Comparison of ENCODE assay signal across 8 cellular contexts in the genomic region with DNA sequence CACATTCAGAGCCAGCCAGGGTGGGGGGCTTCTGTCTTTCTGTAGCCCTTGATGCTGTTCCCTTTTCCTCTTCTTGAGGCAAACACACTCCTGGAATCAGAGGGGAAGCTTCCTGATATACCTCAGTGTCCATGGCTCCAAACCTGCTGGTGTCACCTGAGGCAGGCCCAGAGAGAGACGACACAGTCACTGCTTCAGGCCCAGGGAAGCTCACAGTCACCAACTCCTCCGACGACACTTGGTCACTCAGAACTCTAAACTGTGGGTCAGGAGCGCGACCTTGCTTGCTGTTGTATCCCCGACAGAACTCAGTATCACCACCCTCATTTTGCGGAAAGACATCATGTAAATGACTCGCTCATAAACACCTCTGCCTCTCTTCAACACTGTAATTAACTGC. TPM values are rescaled to one million over a fixed set of nuclear protein-coding genes. Genes with fewer than 3 reads are reported as not detected.
DNase-seq lines count a peak whose midpoint lies in the region; ATAC-seq and TF ChIP-seq lines count a peak whose summit lies in the region.

No MANE protein-coding gene starts in this region.

- no peaks in the 10 kb centered on the region for H3K9me3 ChIP-seq in suprapubic skin

- peaks cover 25% of the 10 kb centered on the region for H3K36me3 ChIP-seq in suprapubic skin

- intact Hi-C loops in activated CD4-positive, alpha-beta T cell treated with anti-CD3 and anti-CD28 coated beads for 36 hours (cut with DNase I, micrococcal nuclease): loop anchor here (1.0 to 5.0 kb wide), 5 partner anchors 44 to 255 kb away; a partner anchor contains a TSS

- H3K36me3 Mint-ChIP-seq in activated CD4-positive, alpha-beta T cell treated with anti-CD3 and anti-CD28 coated beads for 36 hours (ENCODE audit: low read depth): peaks cover 30% of the 10 kb centered on the region
- peaks cover 9% of the 10 kb centered on the region for H3K36me3 Mint-ChIP-seq in activated naive CD8-positive, alpha-beta T cell
- H3K36me3 Mint-ChIP-seq in immature natural killer cell: peaks cover 0 to 6% (median 5%) of the 10 kb centered on the region in 3 donors

- H3K4me1 ChIP-seq in suprapubic skin: peaks cover 26% of the 10 kb centered on the region

- H3K4me1 Mint-ChIP-seq in activated CD4-positive, alpha-beta T cell treated with anti-CD3 and anti-CD28 coated beads for 36 hours: peaks cover 26% of the 10 kb centered on the region
- H3K4me1 Mint-ChIP-seq in activated naive CD8-positive, alpha-beta T cell (ENCODE audit: low read depth): peaks cover 28% of the 10 kb centered on the region
- H3K4me1 Mint-ChIP-seq in immature natural killer cell: peaks cover 30 to 34% of the 10 kb centered on the region in 2 donors

- 86% methylated on average over 8 of the region's 8 CpGs for whole genome bisulfite sequencing in suprapubic skin

- no peaks in the 10 kb centered on the region for H3K27me3 Mint-ChIP-seq in activated CD4-positive, alpha-beta T cell treated with anti-CD3 and anti-CD28 coated beads for 36 hours
- H3K27me3 Mint-ChIP-seq in activated naive CD8-positive, alpha-beta T cell: no peaks in the 10 kb centered on the region
- H3K27me3 Mint-ChIP-seq in immature natural killer cell (ENCODE audit: low read depth in 3 of 3): peaks cover 9 to 13% (median 13%) of the 10 kb centered on the region in 3 donors

- H3K27ac Mint-ChIP-seq in activated CD4-positive, alpha-beta T cell treated with anti-CD3 and anti-CD28 coated beads for 36 hours: peak overlapping the region; percentile 89
- peak overlapping the region; percentile 97 for H3K27ac Mint-ChIP-seq in activated naive CD8-positive, alpha-beta T cell
- peak overlapping the region; percentile 87 to 96 (median 92) for H3K27ac Mint-ChIP-seq in immature natural killer cell

- H3K4me3 ChIP-seq in suprapubic skin: peak overlapping the region; percentile 99

- peak overlapping the region; percentile 78 for H3K4me3 Mint-ChIP-seq in activated CD4-positive, alpha-beta T cell treated with anti-CD3 and anti-CD28 coated beads for 36 hours
- peak overlapping the region; percentile 93 for H3K4me3 Mint-ChIP-seq in activated naive CD8-positive, alpha-beta T cell
- peak overlapping the region; percentile 88 to 94 (median 90) for H3K4me3 Mint-ChIP-seq in immature natural killer cell

- no peak overlapping the region for H3K27ac ChIP-seq in suprapubic skin

- no peaks in the 10 kb centered on the region for H3K9me3 Mint-ChIP-seq in activated CD4-positive, alpha-beta T cell treated with anti-CD3 and anti-CD28 coated beads for 36 hours (ENCODE audit: low read depth)
- H3K9me3 Mint-ChIP-seq in activated naive CD8-positive, alpha-beta T cell (ENCODE audit: low read depth): no peaks in the 10 kb centered on the region
- H3K9me3 Mint-ChIP-seq in immature natural killer cell: no peaks in the 10 kb centered on the region

- CTCF ChIA-PET in activated CD4-positive, alpha-beta T cell treated with anti-CD3 and anti-CD28 coated beads for 36 hours (lab: Charles Lee): interaction anchor here (0.7 to 1.2 kb wide), 4 partner anchors 34 to 146 kb away, joined by 3 to 4 read pairs (median 4); a partner anchor contains a TSS

- POLR2A ChIA-PET in activated CD4-positive, alpha-beta T cell treated with anti-CD3 and anti-CD28 coated beads for 36 hours (lab: Charles Lee): interaction anchor here (1.0 to 1.4 kb wide), 3 partner anchors 159 to 390 kb away, joined by 3 to 6 read pairs (median 3); a partner anchor contains a TSS

- TF ChIP-seq EP300 in suprapubic skin (IDR thresholded peaks at IDR 0.05): no peak

- ATAC-seq in activated CD4-positive, alpha-beta T cell treated with anti-CD3 and anti-CD28 coated beads for 36 hours: no peak

- no peak for TF ChIP-seq POLR2A in suprapubic skin (IDR thresholded peaks at IDR 0.05)

- DNase-seq in activated CD4-positive, alpha-beta T cell treated with anti-CD3 and anti-CD28 coated beads for 36 hours: no peak
- no peak for DNase-seq in activated CD4-positive, alpha-beta T cell treated with anti-CD3 and anti-CD28 coated beads, Interleukin-2, amount 50 U/mL, for 4 hours
- no peak for DNase-seq in immature natural killer cell
- DNase-seq in suprapubic skin (ENCODE audit: low spot score in 2 of 2): no peak
- no peak for DNase-seq in cortex of kidney (lab: John Stamatoyannopoulos, UW)
- no peak for DNase-seq in DMS53 (lab: John Stamatoyannopoulos, UW)
- DNase-seq in SKM-1 treated with dmso at 0.1 percent for 144 hours (lab: John Stamatoyannopoulos, UW; ENCODE audit: unreplicated experiment): no peak

- H3K27me3 ChIP-seq in suprapubic skin: no peaks in the 10 kb centered on the region

- TF ChIP-seq CTCF in suprapubic skin (IDR thresholded peaks at IDR 0.05): no peak

RNA-seq across cellular contexts. Expression of a gene that starts 1.1 kb away (rescaled TPM):
- total RNA-seq in activated CD4-positive, alpha-beta T cell treated with anti-CD3 and anti-CD28 coated beads for 36 hours: 10 to 100 TPM; 61.8 to 71.2 TPM
- 10 to 100 TPM in 2 of 3 donors, 1 to 10 TPM in 1; 8.4 to 29.2 (median 18.6) TPM for polyA plus RNA-seq in immature natural killer cell
- total RNA-seq in suprapubic skin: 100 to 1,000 TPM in 3 of 4 donors, 10 to 100 TPM in 1; 90.5 to 196 (median 171) TPM

RNA-seq across cellular contexts. Expression of a gene that starts 6.3 kb away (rescaled TPM):
- 10 to 100 TPM; 63.9 to 70.8 TPM for total RNA-seq in activated CD4-positive, alpha-beta T cell treated with anti-CD3 and anti-CD28 coated beads for 36 hours
- polyA plus RNA-seq in immature natural killer cell: 10 to 100 TPM; 33.9 to 51.4 (median 36.8) TPM
- 10 to 100 TPM in 1 of 4 donors, 1 to 10 TPM in 3; 7.2 to 13.6 (median 7.8) TPM for total RNA-seq in suprapubic skin

RNA-seq across cellular contexts. Expression of a gene that starts 18.9 kb away (rescaled TPM):
- total RNA-seq in activated CD4-positive, alpha-beta T cell treated with anti-CD3 and anti-CD28 coated beads for 36 hours: 10 to 100 TPM; 54.9 to 56.6 TPM
- polyA plus RNA-seq in immature natural killer cell: 10 to 100 TPM; 38.9 to 84.4 (median 40.0) TPM
- total RNA-seq in suprapubic skin: 10 to 100 TPM; 10.1 to 14.4 (median 13.4) TPM

RNA-seq across cellular contexts. Expression of a gene that starts 34.3 kb away (rescaled TPM):
- 10 to 100 TPM; 21.6 to 33.2 TPM for total RNA-seq in activated CD4-positive, alpha-beta T cell treated with anti-CD3 and anti-CD28 coated beads for 36 hours
- polyA plus RNA-seq in immature natural killer cell: 1 to 10 TPM; 3.8 to 5.9 (median 4.6) TPM
- 10 to 100 TPM; 27.4 to 36.2 (median 32.6) TPM for total RNA-seq in suprapubic skin

RNA-seq across cellular contexts. Expression of a gene that starts 43.9 kb away (rescaled TPM):
- total RNA-seq in activated CD4-positive, alpha-beta T cell treated with anti-CD3 and anti-CD28 coated beads for 36 hours: 10 to 100 TPM; 19.4 to 21.2 TPM
- polyA plus RNA-seq in immature natural killer cell: under 1 TPM in 2 of 3 donors, not detected in 1; 0.57 to 0.82 TPM
- 10 to 100 TPM in 1 of 4 donors, 1 to 10 TPM in 3; 3.3 to 14.9 (median 4.8) TPM for total RNA-seq in suprapubic skin

Comparison
In these comparisons a context has a peak if more than half of its experiments do, and no peak if none do; other contexts are left out.
1. RNA of a gene that starts 6.3 kb away (total RNA-seq): 63.9 to 70.8 TPM in activated CD4-positive, alpha-beta T cell treated with anti-CD3 and anti-CD28 coated beads for 36 hours; 7.2 to 13.6 TPM in suprapubic skin; every median in the first group is over 4 times any median in the second.
2. Peak in every context shown above with its lines, with median percentiles within 50 percentile points of each other: H3K27ac Mint-ChIP-seq and H3K4me3 Mint-ChIP-seq.